ENCODE assay signal across 27 cellular contexts in genomic region chr4:44118971-44119680, GRCh38.
A peak's percentile ranks its signal among the peaks of the same experiment; 100 is the strongest.
DNase-seq lines count a peak whose midpoint lies in the region; ATAC-seq, FAIRE-seq and TF ChIP-seq lines count a peak whose summit lies in the region.
"Had no signal": no experiment of that assay in that cellular context is flagged by ENCODE, and none has a peak within 500 bp of the region (broad histone marks: within the 10 kb centered on the region; RNA-seq: fewer than 3 reads in every experiment).

No MANE protein-coding gene starts in this region.

- H3K36me3 ChIP-seq in endothelial cell of umbilical vein (ENCODE audit: control insufficient read depth in 2 of 2, extremely low read depth in 1 of 2, insufficient read depth in 2 of 2, low read length in 2 of 2) (no peaks in the 10 kb centered on the region), esophagus squamous epithelium (no peaks in the 10 kb centered on the region)
- H3K36me3 ChIP-seq: vagina had no signal

- peaks cover 19% of the 10 kb centered on the region for H3K4me1 ChIP-seq in endothelial cell of umbilical vein (ENCODE audit: control insufficient read depth, extremely low read depth, insufficient read depth, low read length)
- no peaks in the 10 kb centered on the region for H3K4me1 ChIP-seq in esophagus squamous epithelium
- H3K4me1 ChIP-seq: testis, vagina had no signal

- BruUV-seq in endothelial cell of umbilical vein (replicated peaks; lab: Mats Ljungman, UMichigan) = no TSS peak

- ATAC-seq in HG02973 (IDR thresholded peaks at IDR 0.05; ENCODE audit: unreplicated experiment) = no peak
- ATAC-seq: activated CD8-positive, alpha-beta T cell treated with anti-CD3 and anti-CD28 coated beads, Interleukin-2, amount 10 ng/mL, durations not matched to agents 7 days and 5 days; left colon; sciatic nerve had no signal

- dilution Hi-C loops in endothelial cell of umbilical vein (cut with MboI; ENCODE audit: extremely low pct_ligation_motif_present, low sequenced_read_pairs) = no loop called here

- no peaks in the 10 kb centered on the region for H3K9me3 ChIP-seq in endothelial cell of umbilical vein (replicated peaks; ENCODE audit: control insufficient read depth, insufficient read depth, low read length)
- H3K9me3 ChIP-seq in esophagus squamous epithelium = no peaks in the 10 kb centered on the region
- H3K9me3 ChIP-seq: SK-N-SH, testis, vagina had no signal

- POLR2A ChIA-PET in RWPE1 (lab: Yijun Ruan, JAX; ENCODE audit: low non-redundant PET) = no interaction called here
- POLR2A ChIA-PET in endothelial cell of umbilical vein (lab: Charles Lee) = no interaction called here

- no peak overlapping the region for H3K4me3 ChIP-seq in endothelial cell of umbilical vein (replicated peaks in 1 of 3; ENCODE audit: insufficient read depth in 1 of 3, low read depth in 1 of 3, low read length in 3 of 3)
- no peak overlapping the region for H3K4me3 ChIP-seq in esophagus squamous epithelium
- H3K4me3 ChIP-seq: testis, vagina had no signal

- no peaks in the 10 kb centered on the region for H3K27me3 ChIP-seq in endothelial cell of umbilical vein (ENCODE audit: control insufficient read depth in 2 of 2, insufficient read depth in 2 of 2, low read length in 2 of 2)
- H3K27me3 ChIP-seq in esophagus squamous epithelium = no peaks in the 10 kb centered on the region
- H3K27me3 ChIP-seq: testis, vagina had no signal

- H3K9me1 ChIP-seq in endothelial cell of umbilical vein (replicated peaks; ENCODE audit: control insufficient read depth, extremely low read depth, insufficient read depth, low read length) = no peaks in the 10 kb centered on the region

- H4K20me1 ChIP-seq in endothelial cell of umbilical vein (replicated peaks; ENCODE audit: control insufficient read depth, extremely low read depth, insufficient read depth, low read length) = no peaks in the 10 kb centered on the region

- no peak for FAIRE-seq in endothelial cell of umbilical vein (lab: Jason Lieb, UNC)

- no peak overlapping the region for H3K27ac ChIP-seq in RWPE1
- H3K27ac ChIP-seq in endothelial cell of umbilical vein (ENCODE audit: insufficient read depth, low read depth, low read length) = no peak overlapping the region
- no peak overlapping the region for H3K27ac ChIP-seq in esophagus squamous epithelium
- H3K27ac ChIP-seq: KMS-11, testis, vagina had no signal

- no peak overlapping the region for H3K4me2 ChIP-seq in endothelial cell of umbilical vein (ENCODE audit: insufficient read depth, low read length)
- H3K4me2 ChIP-seq: KMS-11, SK-N-SH had no signal

- intact Hi-C loops in endothelial cell of umbilical vein (cut with micrococcal nuclease) (no loop called here), esophagus squamous epithelium (cut with DNase I) (no loop called here)

- DNase-seq in ELR (ENCODE audit: low read depth) (peak; percentile 2), RWPE1 (ENCODE audit: low spot score) (peak; percentile 42), endothelial cell of umbilical vein (ENCODE audit: low read depth, low spot score) (no peak), non-pigmented ciliary epithelial cell (ENCODE audit: low read depth) (peak; percentile 2), esophagus squamous epithelium (lab: John Stamatoyannopoulos, UW) (no peak), iPS-NIHi11 (ENCODE audit: low spot score) (no peak)
- no peak for DNase-seq in activated CD4-positive, alpha-beta T cell treated with anti-CD3 and anti-CD28 coated beads for 48 hours
- DNase-seq: activated CD8-positive, alpha-beta T cell treated with anti-CD3 and anti-CD28 coated beads, Interleukin-2, amount 10 ng/mL, durations not matched to agents 7 days and 5 days; activated effector memory CD4-positive, alpha-beta T cell treated with anti-CD3 and anti-CD28 coated beads, Interleukin-2, amount 50 U/mL, for 16 hours; activated naive CD8-positive, alpha-beta T cell treated with anti-CD3 and anti-CD28 coated beads for 36 hours; activated T-cell treated with anti-CD3 and anti-CD28 coated beads for 4 hours; CD8-positive, alpha-beta memory T cell; GDM1; H7; left colon; mesenchymal stem cell; NCI-H1417 treated with DMSO at 0.1 percent for 48 hours; NCI-H2081 treated with DMSO at 0.1 percent for 48 hours; NCI-H446; SK-N-SH; stimulated activated naive CD4-positive, alpha-beta T cell treated with Interleukin-2 at 50 U/mL for 16 hours; T-helper 2 cell; testis had no signal

- CTCF ChIA-PET in RWPE1 (lab: Yijun Ruan, JAX) (no interaction called here), endothelial cell of umbilical vein (lab: Charles Lee) (no interaction called here)

- no peak for TF ChIP-seq POLR2A in endothelial cell of umbilical vein (IDR thresholded peaks at IDR 0.05; ENCODE audit: low read depth, low read length)
- no peak for TF ChIP-seq POLR2A in esophagus squamous epithelium (IDR thresholded peaks at IDR 0.05)

- H2AFZ ChIP-seq in endothelial cell of umbilical vein (ENCODE audit: low read depth, low read length) = no peak overlapping the region

- no peaks in the 10 kb centered on the region for H3K79me2 ChIP-seq in endothelial cell of umbilical vein (ENCODE audit: control insufficient read depth, insufficient read depth, low read length)

- TF ChIP-seq CTCF in RWPE1 (conservative IDR thresholded peaks at IDR 0.05; ENCODE audit: low read depth) (no peak), endothelial cell of umbilical vein (IDR thresholded peaks at IDR 0.05; ENCODE audit: extremely low read depth in 1 of 2, insufficient read depth in 1 of 2, low read depth in 1 of 2, low read length in 2 of 2) (no peak), esophagus squamous epithelium (IDR thresholded peaks at IDR 0.05) (no peak)

- 50 to 53% methylated on average over 3 of the region's 3 CpGs for WGBS in esophagus squamous epithelium, 2 donors

- H3K9ac ChIP-seq in endothelial cell of umbilical vein (replicated peaks; ENCODE audit: extremely low read depth, insufficient read depth, low read length) = no peak overlapping the region
- H3K9ac ChIP-seq: KMS-11, SK-N-SH had no signal

TF ChIP-seq in endothelial cell of umbilical vein, 7 proteins besides CTCF, POLR2A, EP300 and RAD21:
- TF ChIP-seq POLR2AphosphoS5 (IDR thresholded peaks at IDR 0.05; ENCODE audit: insufficient read depth, low read depth, low read length) (no peak), GATA2 (IDR thresholded peaks at IDR 0.05; ENCODE audit: insufficient read depth, insufficient read length, low read depth, low read length) (no peak), FOS (IDR thresholded peaks at IDR 0.05; ENCODE audit: borderline replicate concordance, insufficient read depth, low read length) (peak; percentile 31), JUN (IDR thresholded peaks at IDR 0.05; ENCODE audit: borderline replicate concordance, insufficient read depth, insufficient read length, low read depth) (no peak)
- TF ChIP-seq, protein P1, sequence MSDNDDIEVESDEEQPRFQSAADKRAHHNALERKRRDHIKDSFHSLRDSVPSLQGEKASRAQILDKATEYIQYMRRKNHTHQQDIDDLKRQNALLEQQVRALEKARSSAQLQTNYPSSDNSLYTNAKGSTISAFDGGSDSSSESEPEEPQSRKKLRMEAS (IDR thresholded peaks at IDR 0.05; ENCODE audit: insufficient read depth, insufficient read length) = no peak

Comparison
In these comparisons a context has a peak if more than half of its experiments do, and no peak if none do; other contexts are left out.
1. DNase-seq: peak in ELR (single experiment), RWPE1 (single experiment) and non-pigmented ciliary epithelial cell (single experiment); none in endothelial cell of umbilical vein (single experiment), esophagus squamous epithelium (single experiment), activated CD4-positive, alpha-beta T cell treated with anti-CD3 and anti-CD28 coated beads for 48 hours (single experiment) and iPS-NIHi11 (single experiment).